1 cellular context compared by ENCODE assay signal in genomic region chr5:128669803-128670202, GRCh38.
TF ChIP-seq lines count a peak whose summit lies in the region.

No MANE protein-coding gene starts in this region.

TF ChIP-seq in GM12878, 131 proteins besides CTCF, POLR2A, EP300 and RAD21 (continued from another document):
- TF ChIP-seq MXI1 (IDR thresholded peaks at IDR 0.05; ENCODE audit: low read depth, low read length): no peak
